Comparison of ENCODE assay signal across 8 cellular contexts in the genomic region with DNA sequence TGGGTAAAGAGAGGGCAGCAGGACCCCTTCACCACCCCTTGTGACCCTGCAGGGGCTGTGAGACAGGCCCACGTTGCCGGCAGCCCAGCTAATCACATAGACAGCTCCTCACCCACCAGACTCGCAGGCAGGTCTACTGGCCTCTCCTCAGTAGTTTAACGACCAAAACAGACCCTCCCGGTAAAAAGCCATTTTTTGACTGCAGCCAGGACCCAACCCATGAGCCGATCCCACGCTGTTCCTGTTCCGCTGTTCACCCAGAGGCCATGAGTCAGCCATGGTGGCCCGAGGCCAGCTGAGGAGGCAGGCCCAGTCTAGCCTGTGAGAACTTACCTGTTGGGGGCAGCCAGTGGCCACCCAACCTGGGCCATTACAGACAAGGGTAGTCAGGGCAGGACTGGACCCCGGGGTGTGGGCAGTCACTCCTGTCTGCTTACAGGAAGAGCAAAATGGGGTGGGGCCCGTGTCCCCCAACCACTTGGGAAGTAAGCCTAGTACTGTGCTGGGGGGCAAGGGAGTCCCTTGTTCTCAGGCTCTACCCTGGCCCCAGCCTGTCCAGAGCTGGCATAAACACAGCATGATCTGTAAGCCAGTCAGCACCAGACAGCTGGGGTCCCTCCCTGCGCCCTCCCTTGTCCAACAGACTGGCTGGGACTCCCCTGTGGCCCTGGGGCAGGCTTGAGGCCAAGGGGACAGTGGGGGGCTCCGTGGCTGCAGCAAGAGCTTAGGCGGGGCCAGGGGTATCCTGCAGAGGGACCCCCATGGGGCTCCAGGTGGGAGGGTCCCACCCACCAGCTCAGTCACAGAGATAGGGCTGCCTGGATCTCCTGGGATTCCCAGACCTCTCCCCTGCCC.
DNase-seq lines count a peak whose midpoint lies in the region; ATAC-seq, FAIRE-seq and TF ChIP-seq lines count a peak whose summit lies in the region.

No MANE protein-coding gene starts in this region.

- peaks cover 9% of the 10 kb centered on the region for H3K4me1 ChIP-seq in astrocyte (ENCODE audit: insufficient read depth, low read length)

- H3K27ac Mint-ChIP-seq in activated CD4-positive, alpha-beta T cell treated with anti-CD3 and anti-CD28 coated beads, Interleukin-2, amount 10 ng/mL, durations not matched to agents 7 days and 5 days: peak overlapping the region; percentile 94
- peak overlapping the region; percentile 18 for H3K27ac Mint-ChIP-seq in astrocyte (ENCODE audit: unreplicated experiment)

- POLR2A ChIA-PET in activated CD4-positive, alpha-beta T cell treated with anti-CD3 and anti-CD28 coated beads, Interleukin-2, amount 10 ng/mL, durations not matched to agents 7 days and 5 days (lab: Charles Lee): no interaction called here

- H3K9me3 ChIP-seq in astrocyte (ENCODE audit: insufficient read depth, low read depth, low read length): no peaks in the 10 kb centered on the region

- H3K36me3 ChIP-seq in astrocyte (ENCODE audit: insufficient read depth, low read length): no peaks in the 10 kb centered on the region

- H3K27ac ChIP-seq in astrocyte (ENCODE audit: low read depth, low read length): no peak overlapping the region

- no peak for DNase-seq in activated CD4-positive, alpha-beta T cell treated with anti-CD3 and anti-CD28 coated beads, Interleukin-2, amount 10 ng/mL, durations not matched to agents 7 days and 5 days
- no peak for DNase-seq in activated CD4-positive, alpha-beta T cell treated with anti-CD3 and anti-CD28 coated beads for 4 hours
- DNase-seq in astrocyte (ENCODE audit: low read depth) (peak; percentile 47), kidney glomerular epithelial cell (lab: John Stamatoyannopoulos, UW) (peak; percentile 6), ureter (ENCODE audit: low spot score) (peak; percentile 90), GM20000 (ENCODE audit: low spot score) (no peak), G401 (ENCODE audit: low spot score) (no peak)

- ATAC-seq in GM19395 (IDR thresholded peaks at IDR 0.05; ENCODE audit: unreplicated experiment): no peak

- no peaks in the 10 kb centered on the region for H3K27me3 ChIP-seq in astrocyte (ENCODE audit: insufficient read depth, low read length)

- H3K4me1 Mint-ChIP-seq in activated CD4-positive, alpha-beta T cell treated with anti-CD3 and anti-CD28 coated beads, Interleukin-2, amount 10 ng/mL, durations not matched to agents 7 days and 5 days: peaks cover 28% of the 10 kb centered on the region
- peaks cover 4% of the 10 kb centered on the region for H3K4me1 Mint-ChIP-seq in astrocyte (ENCODE audit: low read depth, unreplicated experiment)

- H3K79me2 ChIP-seq in astrocyte (ENCODE audit: insufficient read depth, low read length): no peaks in the 10 kb centered on the region

- in situ Hi-C loops in G401 (cut with HindIII; ENCODE audit: low sequenced_read_pairs): no loop called here

- no peak overlapping the region for H3K9ac ChIP-seq in astrocyte (ENCODE audit: low read length)

- no peaks in the 10 kb centered on the region for H4K20me1 ChIP-seq in astrocyte (ENCODE audit: insufficient read depth, low read length)

- peak overlapping the region; percentile 33 for H3K4me2 ChIP-seq in astrocyte (ENCODE audit: low read length)

- peak overlapping the region; percentile 88 for H2AFZ ChIP-seq in astrocyte (ENCODE audit: low read depth, low read length)

- no peaks in the 10 kb centered on the region for H3K36me3 Mint-ChIP-seq in activated CD4-positive, alpha-beta T cell treated with anti-CD3 and anti-CD28 coated beads, Interleukin-2, amount 10 ng/mL, durations not matched to agents 7 days and 5 days (ENCODE audit: low read depth)
- no peaks in the 10 kb centered on the region for H3K36me3 Mint-ChIP-seq in astrocyte (ENCODE audit: low read depth, unreplicated experiment)

- no peak for TF ChIP-seq CTCF in astrocyte (IDR thresholded peaks at IDR 0.05; ENCODE audit: insufficient read depth, low read depth, low read length)
- TF ChIP-seq CTCF in GM20000 (IDR thresholded peaks at IDR 0.05; ENCODE audit: extremely low read depth, missing control alignments): no peak

- CTCF ChIA-PET in activated CD4-positive, alpha-beta T cell treated with anti-CD3 and anti-CD28 coated beads, Interleukin-2, amount 10 ng/mL, durations not matched to agents 7 days and 5 days (lab: Charles Lee): interaction anchor here (1.3 to 2.7 kb wide), 2 partner anchors 11 to 25 kb away, joined by 5 to 8 read pairs; no protein-coding TSS in a partner anchor

- H3K9me3 Mint-ChIP-seq in activated CD4-positive, alpha-beta T cell treated with anti-CD3 and anti-CD28 coated beads, Interleukin-2, amount 10 ng/mL, durations not matched to agents 7 days and 5 days: no peaks in the 10 kb centered on the region
- no peaks in the 10 kb centered on the region for H3K9me3 Mint-ChIP-seq in astrocyte (ENCODE audit: unreplicated experiment)

- H3K4me3 Mint-ChIP-seq in activated CD4-positive, alpha-beta T cell treated with anti-CD3 and anti-CD28 coated beads, Interleukin-2, amount 10 ng/mL, durations not matched to agents 7 days and 5 days: peak overlapping the region; percentile 50
- H3K4me3 Mint-ChIP-seq in astrocyte (ENCODE audit: unreplicated experiment): no peak overlapping the region

- H3K27me3 Mint-ChIP-seq in activated CD4-positive, alpha-beta T cell treated with anti-CD3 and anti-CD28 coated beads, Interleukin-2, amount 10 ng/mL, durations not matched to agents 7 days and 5 days: peaks cover 2% of the 10 kb centered on the region
- H3K27me3 Mint-ChIP-seq in astrocyte (ENCODE audit: low read depth, unreplicated experiment): peaks cover 12% of the 10 kb centered on the region

- H3K4me3 ChIP-seq in astrocyte (ENCODE audit: insufficient read depth, low read depth, low read length): no peak overlapping the region

- no peak for FAIRE-seq in astrocyte (lab: Jason Lieb, UNC)

Comparison
In these comparisons a context has a peak if more than half of its experiments do, and no peak if none do; other contexts are left out.
1. DNase-seq: peak in astrocyte (single experiment), kidney glomerular epithelial cell (single experiment) and ureter (single experiment); none in activated CD4-positive, alpha-beta T cell treated with anti-CD3 and anti-CD28 coated beads, Interleukin-2, amount 10 ng/mL, durations not matched to agents 7 days and 5 days (single experiment), activated CD4-positive, alpha-beta T cell treated with anti-CD3 and anti-CD28 coated beads for 4 hours (0 of 2), GM20000 (single experiment) and G401 (single experiment).